ENCODE assay signal across 13 cellular contexts in genomic region chr4:109184421-109184956, GRCh38.
DNase-seq lines count a peak whose midpoint lies in the region; ATAC-seq and TF ChIP-seq lines count a peak whose summit lies in the region.
"Had no signal": no experiment of that assay in that cellular context is flagged by ENCODE, and none has a peak within 500 bp of the region (broad histone marks: within the 10 kb centered on the region; RNA-seq: fewer than 3 reads in every experiment).

No MANE protein-coding gene starts in this region.

- no peak overlapping the region for H2AFZ ChIP-seq in osteoblast (ENCODE audit: low read length)

- no peaks in the 10 kb centered on the region for H3K79me2 ChIP-seq in osteoblast (ENCODE audit: insufficient read depth, low read length)

- intact Hi-C loops in body of pancreas (cut with DNase I), result no loop called here
- intact Hi-C loops in left ventricle myocardium inferior (cut with micrococcal nuclease), result no loop called here

- no peak overlapping the region for H3K4me2 ChIP-seq in osteoblast (ENCODE audit: insufficient read depth, low read length)

- no peak overlapping the region for H3K4me3 ChIP-seq in body of pancreas
- no peak overlapping the region for H3K4me3 ChIP-seq in left ventricle myocardium inferior
- H3K4me3 ChIP-seq in osteoblast (ENCODE audit: insufficient read depth, low read length), result no peak overlapping the region

- no peaks in the 10 kb centered on the region for H3K4me1 ChIP-seq in body of pancreas
- H3K4me1 ChIP-seq in left ventricle myocardium inferior, result peaks cover 18% of the 10 kb centered on the region
- no peaks in the 10 kb centered on the region for H3K4me1 ChIP-seq in osteoblast (ENCODE audit: insufficient read depth, low read length)

- 80 to 87% methylated on average over 6 of the region's 6 CpGs for WGBS in body of pancreas, 2 donors

- ATAC-seq in body of pancreas, result peak; percentile 42
- ATAC-seq: naive thymus-derived CD8-positive, alpha-beta T cell; stimulated activated naive B cell treated with anti-CD40 and anti-IgM and Interleukin-4, amounts not matched to agents 10 μg/mL and 1 μg/mL and 100 μg/mL, for 72 hours had no signal

- no peaks in the 10 kb centered on the region for H4K20me1 ChIP-seq in osteoblast (ENCODE audit: insufficient read depth, low read length)

- no peaks in the 10 kb centered on the region for H3K27me3 ChIP-seq in body of pancreas
- H3K27me3 ChIP-seq in left ventricle myocardium inferior (ENCODE audit: low read depth), result no peaks in the 10 kb centered on the region
- H3K27me3 ChIP-seq in osteoblast (ENCODE audit: insufficient read depth, low read length), result no peaks in the 10 kb centered on the region

- no peak overlapping the region for H3K27ac ChIP-seq in body of pancreas
- H3K27ac ChIP-seq in left ventricle myocardium inferior (replicated peaks), result peak overlapping the region; percentile 85
- no peak overlapping the region for H3K27ac ChIP-seq in osteoblast (ENCODE audit: low read depth, low read length)
- no peak overlapping the region for H3K27ac ChIP-seq in caudate nucleus (ENCODE audit: low read depth, low read length)

- TF ChIP-seq CTCF in body of pancreas (IDR thresholded peaks at IDR 0.05), result no peak
- peak; percentile 16 for TF ChIP-seq CTCF in left ventricle myocardium inferior (IDR thresholded peaks at IDR 0.05; ENCODE audit: borderline replicate concordance)
- no peak for TF ChIP-seq CTCF in osteoblast (IDR thresholded peaks at IDR 0.05; ENCODE audit: extremely low read depth, low read depth, low read length)

- no peaks in the 10 kb centered on the region for H3K9me3 ChIP-seq in body of pancreas
- peaks cover 4% of the 10 kb centered on the region for H3K9me3 ChIP-seq in left ventricle myocardium inferior (replicated peaks)
- H3K9me3 ChIP-seq in osteoblast (ENCODE audit: low read depth, low read length), result no peaks in the 10 kb centered on the region

- DNase-seq in COLO829 (ENCODE audit: low spot score), result peak; percentile 45
- DNase-seq in body of pancreas, result no peak
- peak; percentile 41 for DNase-seq in left ventricle myocardium inferior
- DNase-seq in osteoblast (ENCODE audit: insufficient read length, low spot score, missing footprints), result peak; percentile 48
- DNase-seq in GM19238 (ENCODE audit: insufficient read length, low spot score), result no peak
- no peak for DNase-seq in HPDE6-E6E7 (ENCODE audit: extremely low spot score)
- no peak for DNase-seq in caudate nucleus (lab: John Stamatoyannopoulos, UW)
- DNase-seq in RPMI8226, result no peak
- DNase-seq: activated gamma-delta T cell; H7; KG1; naive thymus-derived CD8-positive, alpha-beta T cell; stimulated activated naive B cell treated with anti-CD40 and anti-IgM and Interleukin-4, amounts not matched to agents 10 μg/mL and 1 μg/mL and 100 μg/mL, for 72 hours had no signal

- TF ChIP-seq POLR2A in body of pancreas (IDR thresholded peaks at IDR 0.05), result no peak

- no peaks in the 10 kb centered on the region for H3K36me3 ChIP-seq in body of pancreas (replicated peaks in 1 of 2; ENCODE audit: insufficient read depth in 1 of 2, low read depth in 2 of 2)
- no peaks in the 10 kb centered on the region for H3K36me3 ChIP-seq in left ventricle myocardium inferior
- no peaks in the 10 kb centered on the region for H3K36me3 ChIP-seq in osteoblast (ENCODE audit: insufficient read depth, low read length)

Comparison
In these comparisons a context has a peak if more than half of its experiments do, and no peak if none do; other contexts are left out.
1. DNase-seq: peak in COLO829 (single experiment), left ventricle myocardium inferior (single experiment) and osteoblast (single experiment); none in body of pancreas (0 of 4), GM19238 (single experiment), HPDE6-E6E7 (single experiment), caudate nucleus (0 of 61) and RPMI8226 (single experiment).